In genomic region chr2:240462704-240463273, GRCh38 we compare ENCODE assay signal across 24 cellular contexts. TPM values are rescaled to one million over a fixed set of nuclear protein-coding genes. Genes with fewer than 3 reads are reported as not detected.
DNase-seq lines count a peak whose midpoint lies in the region; ATAC-seq, FAIRE-seq and TF ChIP-seq lines count a peak whose summit lies in the region.
"Had no signal": no experiment of that assay in that cellular context is flagged by ENCODE, and none has a peak within 500 bp of the region (broad histone marks: within the 10 kb centered on the region; RNA-seq: fewer than 3 reads in every experiment).

No MANE protein-coding gene starts in this region.

- H3K27ac ChIP-seq in WERI-Rb-1 (no peak overlapping the region), pancreas (no peak overlapping the region)
- H3K27ac ChIP-seq: 22Rv1, epithelial cell of prostate, hepatocyte, SK-N-MC, uterus had no signal

- H3K27me3 ChIP-seq in WERI-Rb-1 (ENCODE audit: insufficient read depth, low read depth, severe bottlenecking), result no peaks in the 10 kb centered on the region
- H3K27me3 ChIP-seq in pancreas, result no peaks in the 10 kb centered on the region
- H3K27me3 ChIP-seq: hepatocyte, uterus had no signal

- no peak overlapping the region for H3K4me3 Mint-ChIP-seq in activated CD4-positive, alpha-beta T cell treated with anti-CD3 and anti-CD28 coated beads for 36 hours
- H3K4me3 Mint-ChIP-seq in activated CD4-positive, alpha-beta T cell treated with anti-CD3 and anti-CD28 coated beads, Interleukin-2, amount 10 ng/mL, durations not matched to agents 24 days and 14 days, result no peak overlapping the region

- POLR2A ChIA-PET in activated CD4-positive, alpha-beta T cell treated with anti-CD3 and anti-CD28 coated beads for 36 hours (lab: Charles Lee), result interaction anchor here (0.5 kb wide), 1 partner anchor 1564 kb away, joined by 3 read pairs; no protein-coding TSS in a partner anchor

- no peaks in the 10 kb centered on the region for H3K9me3 ChIP-seq in WERI-Rb-1 (ENCODE audit: severe bottlenecking)
- H3K9me3 ChIP-seq in pancreas, result no peaks in the 10 kb centered on the region
- H3K9me3 ChIP-seq: uterus had no signal

- WGBS in pancreas, 2 donors, result 93 to 94% methylated on average over 16 of the region's 16 CpGs

- H3K4me3 ChIP-seq in WERI-Rb-1 (ENCODE audit: low read depth, low read length), result no peak overlapping the region
- H3K4me3 ChIP-seq in pancreas, result no peak overlapping the region
- H3K4me3 ChIP-seq: hepatocyte, SK-N-MC, uterus had no signal

- no peaks in the 10 kb centered on the region for H3K4me1 ChIP-seq in pancreas
- H3K4me1 ChIP-seq: uterus had no signal

- peaks cover 11% of the 10 kb centered on the region for H3K36me3 ChIP-seq in WERI-Rb-1
- no peaks in the 10 kb centered on the region for H3K36me3 ChIP-seq in pancreas
- H3K36me3 ChIP-seq: uterus had no signal

- no peaks in the 10 kb centered on the region for H3K36me3 Mint-ChIP-seq in activated CD4-positive, alpha-beta T cell treated with anti-CD3 and anti-CD28 coated beads for 36 hours (ENCODE audit: low read depth)
- no peaks in the 10 kb centered on the region for H3K36me3 Mint-ChIP-seq in activated CD4-positive, alpha-beta T cell treated with anti-CD3 and anti-CD28 coated beads, Interleukin-2, amount 10 ng/mL, durations not matched to agents 24 days and 14 days (ENCODE audit: low read depth)

- no peaks in the 10 kb centered on the region for H3K4me1 Mint-ChIP-seq in activated CD4-positive, alpha-beta T cell treated with anti-CD3 and anti-CD28 coated beads for 36 hours
- H3K4me1 Mint-ChIP-seq in activated CD4-positive, alpha-beta T cell treated with anti-CD3 and anti-CD28 coated beads, Interleukin-2, amount 10 ng/mL, durations not matched to agents 24 days and 14 days, result no peaks in the 10 kb centered on the region

- ATAC-seq in activated CD4-positive, alpha-beta T cell treated with anti-CD3 and anti-CD28 coated beads for 36 hours, result no peak
- ATAC-seq in pancreas, result no peak
- ATAC-seq: Panc1 had no signal

- intact Hi-C loops in activated CD4-positive, alpha-beta T cell treated with anti-CD3 and anti-CD28 coated beads for 36 hours (cut with DNase I, micrococcal nuclease), result no loop called here
- intact Hi-C loops in pancreas (cut with DNase I), result no loop called here
- intact Hi-C loops in activated CD4-positive, alpha-beta T cell treated with anti-CD3 and anti-CD28 coated beads, Interleukin-2, amount 10 ng/mL, durations not matched to agents 24 days and 14 days (cut with micrococcal nuclease), result no loop called here

- no peaks in the 10 kb centered on the region for H3K9me3 Mint-ChIP-seq in activated CD4-positive, alpha-beta T cell treated with anti-CD3 and anti-CD28 coated beads for 36 hours (ENCODE audit: low read depth)
- no peaks in the 10 kb centered on the region for H3K9me3 Mint-ChIP-seq in activated CD4-positive, alpha-beta T cell treated with anti-CD3 and anti-CD28 coated beads, Interleukin-2, amount 10 ng/mL, durations not matched to agents 24 days and 14 days

- FAIRE-seq in pancreas (lab: Jason Lieb, UNC), result no peak
- no peak for FAIRE-seq in RCC 7860 (lab: Jason Lieb, UNC)
- FAIRE-seq: H54, small intestine had no signal

- H3K27ac Mint-ChIP-seq in activated CD4-positive, alpha-beta T cell treated with anti-CD3 and anti-CD28 coated beads for 36 hours, result no peak overlapping the region
- H3K27ac Mint-ChIP-seq in activated CD4-positive, alpha-beta T cell treated with anti-CD3 and anti-CD28 coated beads, Interleukin-2, amount 10 ng/mL, durations not matched to agents 24 days and 14 days, result no peak overlapping the region

- TF ChIP-seq CTCF in WERI-Rb-1 (IDR thresholded peaks at IDR 0.05; ENCODE audit: low read depth, low read length) (no peak), pancreas (IDR thresholded peaks at IDR 0.05) (no peak)

- no peaks in the 10 kb centered on the region for H3K27me3 Mint-ChIP-seq in activated CD4-positive, alpha-beta T cell treated with anti-CD3 and anti-CD28 coated beads for 36 hours
- H3K27me3 Mint-ChIP-seq in activated CD4-positive, alpha-beta T cell treated with anti-CD3 and anti-CD28 coated beads, Interleukin-2, amount 10 ng/mL, durations not matched to agents 24 days and 14 days, result no peaks in the 10 kb centered on the region

- DNase-seq in activated CD4-positive, alpha-beta T cell treated with anti-CD3 and anti-CD28 coated beads for 36 hours, result peak; percentile 1
- DNase-seq in activated CD4-positive, alpha-beta T cell treated with anti-CD3 and anti-CD28 coated beads for 4 hours, result no peak
- DNase-seq in WERI-Rb-1 (peak; percentile 4), islet precursor cell (peak; percentile 28), pancreas (peak in 5 of 6 donors; percentile 1 to 64 (median 15)), superior temporal gyrus (ENCODE audit: extremely low spot score) (no peak), RCC 7860 (ENCODE audit: low spot score) (no peak)
- no peak for DNase-seq in activated CD4-positive, alpha-beta T cell treated with anti-CD3 and anti-CD28 coated beads, Interleukin-2, amount 10 ng/mL, durations not matched to agents 24 days and 14 days
- DNase-seq: AML-193, amniotic stem cell, caudate nucleus, dermis blood vessel endothelial cell, foreskin fibroblast, mammary epithelial cell, NCI-H187 treated with DMSO at 0.1 percent for 48 hours, NCI-H226, small intestine had no signal

- CTCF ChIA-PET in activated CD4-positive, alpha-beta T cell treated with anti-CD3 and anti-CD28 coated beads for 36 hours (lab: Charles Lee), result no interaction called here

RNA-seq across cellular contexts. Expression of gene GPC1, which starts 27.3 kb away (rescaled TPM):
- 1 to 10 TPM; 1.7 to 2.0 TPM for total RNA-seq in activated CD4-positive, alpha-beta T cell treated with anti-CD3 and anti-CD28 coated beads for 36 hours
- total RNA-seq in pancreas, result 10 to 100 TPM; 11.7 to 37.6 (median 16.3) TPM
- 10 to 100 TPM; 23.2 to 27.5 TPM for polyA plus RNA-seq in pancreas
- 5.9 and 6.6 TPM in 2 replicates for total RNA-seq in activated CD4-positive, alpha-beta T cell treated with anti-CD3 and anti-CD28 coated beads, Interleukin-2, amount 10 ng/mL, durations not matched to agents 24 days and 14 days

Comparison
In these comparisons a context has a peak if more than half of its experiments do, and no peak if none do; other contexts are left out.
1. DNase-seq: peak in activated CD4-positive, alpha-beta T cell treated with anti-CD3 and anti-CD28 coated beads for 36 hours (single experiment), WERI-Rb-1 (single experiment), islet precursor cell (single experiment) and pancreas (5 of 6); none in activated CD4-positive, alpha-beta T cell treated with anti-CD3 and anti-CD28 coated beads for 4 hours (0 of 2), superior temporal gyrus (single experiment), RCC 7860 (single experiment) and activated CD4-positive, alpha-beta T cell treated with anti-CD3 and anti-CD28 coated beads, Interleukin-2, amount 10 ng/mL, durations not matched to agents 24 days and 14 days (single experiment).